In genomic region chr7:70738080-70738479, GRCh38 we compare ENCODE assay signal across 13 cellular contexts.
A peak's percentile ranks its signal among the peaks of the same experiment; 100 is the strongest.
DNase-seq lines count a peak whose midpoint lies in the region; ATAC-seq and TF ChIP-seq lines count a peak whose summit lies in the region.
"Had no signal": no experiment of that assay in that cellular context is flagged by ENCODE, and none has a peak within 500 bp of the region (broad histone marks: within the 10 kb centered on the region; RNA-seq: fewer than 3 reads in every experiment).

No MANE protein-coding gene starts in this region.

- 0 out of 2 replicates have a peak overlapping the region, but pooled peaks have one; percentile 50 for H3K27ac Mint-ChIP-seq in GM23338
- H3K27ac Mint-ChIP-seq: activated T-cell treated with anti-CD3 and anti-CD28 coated beads, Interleukin-2, amount 50 U/mL, for 24 hours; stimulated activated memory B cell treated with anti-CD40 and anti-IgM and Interleukin-4, amounts not matched to agents 10 μg/mL and 1 μg/mL and 100 μg/mL, for 72 hours had no signal

- intact Hi-C loops in stomach (cut with DNase I; ENCODE audit: low total_unique reads) = no loop called here

- H3K4me2 ChIP-seq in GM23338 (no peak overlapping the region), hepatocyte (no peak overlapping the region)

- H3K9me3 Mint-ChIP-seq in GM23338 = no peaks in the 10 kb centered on the region
- H3K9me3 Mint-ChIP-seq: activated T-cell treated with anti-CD3 and anti-CD28 coated beads, Interleukin-2, amount 50 U/mL, for 24 hours; stimulated activated memory B cell treated with anti-CD40 and anti-IgM and Interleukin-4, amounts not matched to agents 10 μg/mL and 1 μg/mL and 100 μg/mL, for 72 hours had no signal

- H3F3A ChIP-seq in GM23338 (replicated peaks; ENCODE audit: low read depth) = no peaks in the 10 kb centered on the region

- H3K36me3 ChIP-seq in GM23338 (ENCODE audit: insufficient read depth) = no peaks in the 10 kb centered on the region
- no peaks in the 10 kb centered on the region for H3K36me3 ChIP-seq in hepatocyte (replicated peaks; ENCODE audit: insufficient read depth, low read depth)
- no peaks in the 10 kb centered on the region for H3K36me3 ChIP-seq in stomach

- H3K27ac ChIP-seq in GM23338 (ENCODE audit: low read depth) (peak overlapping the region; percentile 54; the same call in 1 of the 2 replicates), hepatocyte (no peak overlapping the region), stomach (peak overlapping the region in 1 of 5 donors; percentile 36)

- peak; percentile 69 for DNase-seq in GM23338 (ENCODE audit: low spot score)
- DNase-seq in amniotic epithelial cell (ENCODE audit: low read depth) = peak; percentile 81
- peak; percentile 41 for DNase-seq in hepatocyte (ENCODE audit: low spot score)
- DNase-seq in stomach = peak; percentile 47
- DNase-seq in activated T-cell treated with anti-CD3 and anti-CD28 coated beads, Interleukin-2, amount 50 U/mL, for 1 hour = no peak
- no peak for DNase-seq in NCI-H1436 treated with DMSO at 0.1 percent for 48 hours (lab: John Stamatoyannopoulos, UW)
- no peak for DNase-seq in T1000 (lab: John Stamatoyannopoulos, UW)
- DNase-seq: activated T-cell treated with anti-CD3 and anti-CD28 coated beads, Interleukin-2, amount 50 U/mL, for 24 hours; left cardiac atrium; T-helper 1 cell had no signal

- H3K4me3 Mint-ChIP-seq in GM23338 = no peak overlapping the region
- H3K4me3 Mint-ChIP-seq: activated T-cell treated with anti-CD3 and anti-CD28 coated beads, Interleukin-2, amount 50 U/mL, for 24 hours; stimulated activated memory B cell treated with anti-CD40 and anti-IgM and Interleukin-4, amounts not matched to agents 10 μg/mL and 1 μg/mL and 100 μg/mL, for 72 hours had no signal

- H3K9me3 ChIP-seq in hepatocyte (ENCODE audit: low read depth) (no peaks in the 10 kb centered on the region), stomach (no peaks in the 10 kb centered on the region)

- H3K27me3 Mint-ChIP-seq in GM23338 (ENCODE audit: insufficient read depth, low read depth, poor library complexity) = peaks cover 13% of the 10 kb centered on the region
- H3K27me3 Mint-ChIP-seq: activated T-cell treated with anti-CD3 and anti-CD28 coated beads, Interleukin-2, amount 50 U/mL, for 24 hours; stimulated activated memory B cell treated with anti-CD40 and anti-IgM and Interleukin-4, amounts not matched to agents 10 μg/mL and 1 μg/mL and 100 μg/mL, for 72 hours had no signal

- TF ChIP-seq CTCF in GM23338 (conservative IDR thresholded peaks at IDR 0.05; ENCODE audit: low read depth in 2 of 2) = peak in 1 of 2 experiments; percentile 10; a peak in 1 of 4 replicates
- no peak for TF ChIP-seq CTCF in hepatocyte (IDR thresholded peaks at IDR 0.05; ENCODE audit: poor library complexity)
- no peak for TF ChIP-seq CTCF in stomach (IDR thresholded peaks at IDR 0.05)

- H3K4me3 ChIP-seq in GM23338 = no peak overlapping the region
- H3K4me3 ChIP-seq in hepatocyte = no peak overlapping the region
- no peak overlapping the region for H3K4me3 ChIP-seq in stomach
- H3K4me3 ChIP-seq: K562 had no signal

- peaks cover 70% of the 10 kb centered on the region for H3K4me1 ChIP-seq in GM23338 (ENCODE audit: insufficient read depth)
- peaks cover 29% of the 10 kb centered on the region for H3K4me1 ChIP-seq in hepatocyte (ENCODE audit: insufficient read depth)
- H3K4me1 ChIP-seq in stomach = peaks cover 15 to 60% (median 38%) of the 10 kb centered on the region in 4 donors

- H3K27me3 ChIP-seq in GM23338 (ENCODE audit: insufficient read depth) (no peaks in the 10 kb centered on the region), hepatocyte (no peaks in the 10 kb centered on the region), stomach (no peaks in the 10 kb centered on the region)

- TF ChIP-seq EP300 in stomach (IDR thresholded peaks at IDR 0.05) = no peak

- H4K20me1 ChIP-seq in GM23338 (replicated peaks; ENCODE audit: insufficient read depth) (peaks cover 24% of the 10 kb centered on the region), hepatocyte (ENCODE audit: insufficient read depth, poor library complexity, severe bottlenecking) (peaks cover 63% of the 10 kb centered on the region)

- peaks cover 71% of the 10 kb centered on the region for H3K4me1 Mint-ChIP-seq in GM23338

- H3K79me2 ChIP-seq in GM23338 (replicated peaks; ENCODE audit: insufficient read depth) = peaks cover 100% of the 10 kb centered on the region
- H3K79me2 ChIP-seq in hepatocyte = peaks cover 89% of the 10 kb centered on the region

- WGBS in hepatocyte (ENCODE audit: low lambda C conversion rate, missing lambda C conversion rate) = 42% methylated on average over 4 of the region's 4 CpGs
- WGBS in stomach, 5 donors = 17 to 33% (median 30%) methylated on average over 4 of the region's 4 CpGs

- H3K9me2 ChIP-seq in GM23338 (ENCODE audit: insufficient read depth) (no peaks in the 10 kb centered on the region), hepatocyte (replicated peaks; ENCODE audit: insufficient read depth) (no peaks in the 10 kb centered on the region)

- ATAC-seq in GM23338 (peak; percentile 20; the same call in 2 of the 3 replicates), HG02642 (IDR thresholded peaks at IDR 0.05; ENCODE audit: poor library complexity, unreplicated experiment) (no peak)
- ATAC-seq: K562; stimulated activated memory B cell treated with anti-CD40 and anti-IgM and Interleukin-4, amounts not matched to agents 10 μg/mL and 1 μg/mL and 100 μg/mL, for 72 hours had no signal

- H2AFZ ChIP-seq in GM23338 (no peak overlapping the region), hepatocyte (no peak overlapping the region)

- TF ChIP-seq POLR2A in stomach (IDR thresholded peaks at IDR 0.05) = no peak

- H3K36me3 Mint-ChIP-seq in GM23338 (ENCODE audit: low read depth) = peaks cover 7% of the 10 kb centered on the region; the same call in 2 of the 3 replicates
- H3K36me3 Mint-ChIP-seq: stimulated activated memory B cell treated with anti-CD40 and anti-IgM and Interleukin-4, amounts not matched to agents 10 μg/mL and 1 μg/mL and 100 μg/mL, for 72 hours had no signal

TF ChIP-seq in GM23338, 12 proteins besides CTCF, POLR2A, EP300 and RAD21 (continues in another document):
- TF ChIP-seq ZNF331 (CRISPR knock-in tag; IDR thresholded peaks at IDR 0.05; ENCODE audit: low read depth) = no peak
- no peak for TF ChIP-seq STAT1 (IDR thresholded peaks at IDR 0.05; ENCODE audit: unreplicated experiment)
- no peak for TF ChIP-seq EZH2 (IDR thresholded peaks at IDR 0.05; ENCODE audit: low read depth, unreplicated experiment)
- TF ChIP-seq, protein P1, sequence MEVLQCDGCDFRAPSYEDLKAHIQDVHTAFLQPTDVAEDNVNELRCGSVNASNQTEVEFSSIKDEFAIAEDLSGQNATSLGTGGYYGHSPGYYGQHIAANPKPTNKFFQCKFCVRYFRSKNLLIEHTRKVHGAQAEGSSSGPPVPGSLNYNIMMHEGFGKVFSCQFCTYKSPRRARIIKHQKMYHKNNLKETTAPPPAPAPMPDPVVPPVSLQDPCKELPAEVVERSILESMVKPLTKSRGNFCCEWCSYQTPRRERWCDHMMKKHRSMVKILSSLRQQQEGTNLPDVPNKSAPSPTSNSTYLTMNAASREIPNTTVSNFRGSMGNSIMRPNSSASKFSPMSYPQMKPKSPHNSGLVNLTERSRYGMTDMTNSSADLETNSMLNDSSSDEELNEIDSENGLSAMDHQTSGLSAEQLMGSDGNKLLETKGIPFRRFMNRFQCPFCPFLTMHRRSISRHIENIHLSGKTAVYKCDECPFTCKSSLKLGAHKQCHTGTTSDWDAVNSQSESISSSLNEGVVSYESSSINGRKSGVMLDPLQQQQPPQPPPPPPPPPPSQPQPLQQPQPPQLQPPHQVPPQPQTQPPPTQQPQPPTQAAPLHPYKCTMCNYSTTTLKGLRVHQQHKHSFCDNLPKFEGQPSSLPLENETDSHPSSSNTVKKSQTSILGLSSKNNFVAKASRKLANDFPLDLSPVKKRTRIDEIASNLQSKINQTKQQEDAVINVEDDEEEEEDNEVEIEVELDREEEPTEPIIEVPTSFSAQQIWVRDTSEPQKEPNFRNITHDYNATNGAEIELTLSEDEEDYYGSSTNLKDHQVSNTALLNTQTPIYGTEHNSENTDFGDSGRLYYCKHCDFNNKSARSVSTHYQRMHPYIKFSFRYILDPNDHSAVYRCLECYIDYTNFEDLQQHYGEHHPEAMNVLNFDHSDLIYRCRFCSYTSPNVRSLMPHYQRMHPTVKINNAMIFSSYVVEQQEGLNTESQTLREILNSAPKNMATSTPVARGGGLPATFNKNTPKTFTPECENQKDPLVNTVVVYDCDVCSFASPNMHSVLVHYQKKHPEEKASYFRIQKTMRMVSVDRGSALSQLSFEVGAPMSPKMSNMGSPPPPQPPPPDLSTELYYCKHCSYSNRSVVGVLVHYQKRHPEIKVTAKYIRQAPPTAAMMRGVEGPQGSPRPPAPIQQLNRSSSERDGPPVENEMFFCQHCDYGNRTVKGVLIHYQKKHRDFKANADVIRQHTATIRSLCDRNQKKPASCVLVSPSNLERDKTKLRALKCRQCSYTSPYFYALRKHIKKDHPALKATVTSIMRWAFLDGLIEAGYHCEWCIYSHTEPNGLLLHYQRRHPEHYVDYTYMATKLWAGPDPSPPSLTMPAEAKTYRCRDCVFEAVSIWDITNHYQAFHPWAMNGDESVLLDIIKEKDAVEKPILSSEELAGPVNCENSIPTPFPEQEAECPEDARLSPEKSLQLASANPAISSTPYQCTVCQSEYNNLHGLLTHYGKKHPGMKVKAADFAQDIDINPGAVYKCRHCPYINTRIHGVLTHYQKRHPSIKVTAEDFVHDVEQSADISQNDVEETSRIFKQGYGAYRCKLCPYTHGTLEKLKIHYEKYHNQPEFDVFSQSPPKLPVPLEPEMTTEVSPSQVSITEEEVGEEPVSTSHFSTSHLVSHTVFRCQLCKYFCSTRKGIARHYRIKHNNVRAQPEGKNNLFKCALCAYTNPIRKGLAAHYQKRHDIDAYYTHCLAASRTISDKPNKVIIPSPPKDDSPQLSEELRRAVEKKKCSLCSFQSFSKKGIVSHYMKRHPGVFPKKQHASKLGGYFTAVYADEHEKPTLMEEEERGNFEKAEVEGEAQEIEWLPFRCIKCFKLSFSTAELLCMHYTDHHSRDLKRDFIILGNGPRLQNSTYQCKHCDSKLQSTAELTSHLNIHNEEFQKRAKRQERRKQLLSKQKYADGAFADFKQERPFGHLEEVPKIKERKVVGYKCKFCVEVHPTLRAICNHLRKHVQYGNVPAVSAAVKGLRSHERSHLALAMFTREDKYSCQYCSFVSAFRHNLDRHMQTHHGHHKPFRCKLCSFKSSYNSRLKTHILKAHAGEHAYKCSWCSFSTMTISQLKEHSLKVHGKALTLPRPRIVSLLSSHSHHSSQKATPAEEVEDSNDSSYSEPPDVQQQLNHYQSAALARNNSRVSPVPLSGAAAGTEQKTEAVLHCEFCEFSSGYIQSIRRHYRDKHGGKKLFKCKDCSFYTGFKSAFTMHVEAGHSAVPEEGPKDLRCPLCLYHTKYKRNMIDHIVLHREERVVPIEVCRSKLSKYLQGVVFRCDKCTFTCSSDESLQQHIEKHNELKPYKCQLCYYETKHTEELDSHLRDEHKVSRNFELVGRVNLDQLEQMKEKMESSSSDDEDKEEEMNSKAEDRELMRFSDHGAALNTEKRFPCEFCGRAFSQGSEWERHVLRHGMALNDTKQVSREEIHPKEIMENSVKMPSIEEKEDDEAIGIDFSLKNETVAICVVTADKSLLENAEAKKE (CRISPR knock-in tag; IDR thresholded peaks at IDR 0.05) = no peak

Comparison
In these comparisons a context has a peak if more than half of its experiments do, and no peak if none do; other contexts are left out.
1. DNase-seq: peak in GM23338 (single experiment), amniotic epithelial cell (single experiment), hepatocyte (single experiment) and stomach (single experiment); none in activated T-cell treated with anti-CD3 and anti-CD28 coated beads, Interleukin-2, amount 50 U/mL, for 1 hour (single experiment), NCI-H1436 treated with DMSO at 0.1 percent for 48 hours (single experiment) and T1000 (single experiment).